ENCODE assay signal across 13 cellular contexts in the genomic region with DNA sequence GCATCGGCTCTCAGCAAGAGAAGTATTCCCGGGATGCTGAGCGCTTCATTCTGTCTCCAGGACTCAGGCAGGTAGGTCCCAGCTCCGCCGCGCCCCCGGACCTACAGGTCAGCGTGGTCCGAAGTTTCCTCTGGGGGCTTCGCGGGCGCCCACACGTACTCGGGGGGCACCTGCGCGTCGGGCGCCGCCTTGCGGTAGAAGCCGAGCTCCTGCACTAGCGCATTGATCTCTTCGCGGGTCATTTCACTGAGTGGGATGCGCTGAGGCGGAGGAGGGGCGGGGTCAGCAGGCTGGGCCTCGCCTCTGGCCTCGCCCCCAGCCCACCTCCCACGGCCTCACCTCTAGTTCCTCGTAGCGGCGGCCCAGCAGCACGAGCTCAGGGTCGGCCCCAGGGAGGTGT. TPM values are rescaled to one million over a fixed set of nuclear protein-coding genes. Genes with fewer than 3 reads are reported as not detected.
DNase-seq lines count a peak whose midpoint lies in the region; TF ChIP-seq lines count a peak whose summit lies in the region.
"Had no signal": no experiment of that assay in that cellular context is flagged by ENCODE, and none has a peak within 500 bp of the region (broad histone marks: within the 10 kb centered on the region; RNA-seq: fewer than 3 reads in every experiment).

No MANE protein-coding gene starts in this region.

- no peak overlapping the region for H3K27ac ChIP-seq in brain microvascular endothelial cell
- H3K27ac ChIP-seq in smooth muscle cell (ENCODE audit: low read depth), result no peak overlapping the region

- H4K20me1 ChIP-seq in smooth muscle cell (ENCODE audit: low read depth), result peaks cover 26% of the 10 kb centered on the region

- H3K9ac ChIP-seq in smooth muscle cell (ENCODE audit: low read depth), result no peak overlapping the region

- H2AFZ ChIP-seq in smooth muscle cell (ENCODE audit: low read depth), result no peak overlapping the region

- H3K36me3 ChIP-seq in H7 (replicated peaks; ENCODE audit: control insufficient read depth, insufficient read depth, low read length) (no peaks in the 10 kb centered on the region), brain microvascular endothelial cell (replicated peaks) (peaks cover 46% of the 10 kb centered on the region), smooth muscle cell (ENCODE audit: low read depth) (no peaks in the 10 kb centered on the region)

- H3K4me3 ChIP-seq in H7 (ENCODE audit: insufficient read depth, low read depth, low read length) (no peak overlapping the region; the same call in 1 of the 2 replicates), brain microvascular endothelial cell (ENCODE audit: low read depth, low read length) (no peak overlapping the region), smooth muscle cell (no peak overlapping the region)
- H3K4me3 ChIP-seq: lung had no signal

- WGBS in smooth muscle cell (ENCODE audit: low lambda C conversion rate), result 30% methylated on average over 35 of the region's 35 CpGs

- in situ Hi-C loops in brain microvascular endothelial cell (cut with HindIII; ENCODE audit: low pct_ligation_motif_present, low sequenced_read_pairs), result no loop called here

- H3K9me3 ChIP-seq in smooth muscle cell (replicated peaks; ENCODE audit: low read depth), result no peaks in the 10 kb centered on the region

- H3K4me1 ChIP-seq in smooth muscle cell (ENCODE audit: low read depth), result peaks cover 4% of the 10 kb centered on the region

- H3K4me2 ChIP-seq in smooth muscle cell, result no peak overlapping the region

- H3K27me3 ChIP-seq in H7 (ENCODE audit: control insufficient read depth, insufficient read depth, low read length) (peaks cover 23% of the 10 kb centered on the region), brain microvascular endothelial cell (replicated peaks) (no peaks in the 10 kb centered on the region), smooth muscle cell (ENCODE audit: low read depth) (no peaks in the 10 kb centered on the region)

- peak; percentile 63 for TF ChIP-seq CTCF in brain microvascular endothelial cell (IDR thresholded peaks at IDR 0.05; ENCODE audit: low read depth, low read length, missing control alignments)
- TF ChIP-seq CTCF in smooth muscle cell (IDR thresholded peaks at IDR 0.05; ENCODE audit: borderline replicate concordance, insufficient read depth, poor library complexity, severe bottlenecking), result peak; percentile 43

- H3K79me2 ChIP-seq in smooth muscle cell (ENCODE audit: low read depth), result peaks cover 16% of the 10 kb centered on the region

- DNase-seq in H7 (peak; percentile 97), brain microvascular endothelial cell (no peak), iPS-NIHi11 (ENCODE audit: low spot score) (peak; percentile 94), smooth muscle cell (lab: John Stamatoyannopoulos, UW; ENCODE audit: unreplicated experiment) (no peak), RPMI8226 (no peak), NCI-H446 (lab: John Stamatoyannopoulos, UW) (no peak), activated T-cell treated with anti-CD3 and anti-CD28 coated beads for 4 hours (no peak), kidney tubule cell (ENCODE audit: low spot score) (no peak)
- DNase-seq: activated CD4-positive, CD25-positive, alpha-beta regulatory T cell treated with anti-CD3 and anti-CD28 coated beads, Interleukin-2, amount 50 U/mL, for 72 hours; activated naive CD4-positive, alpha-beta T cell treated with anti-CD3 and anti-CD28 coated beads, Interleukin-2, amount 10 ng/mL, durations not matched to agents 7 days and 5 days; NCI-H2029 treated with DMSO at 0.1 percent for 48 hours; stimulated activated naive CD8-positive, alpha-beta T cell treated with anti-CD3 and anti-CD28 coated beads, Interleukin-15, amount 100 ng/mL, for 72 hours had no signal

- peaks cover 29% of the 10 kb centered on the region for H3F3A ChIP-seq in smooth muscle cell (ENCODE audit: low read depth)

RNA-seq across cellular contexts. Expression of gene SELENOM, which starts 2.5 kb away (rescaled TPM):
- 14.6 and 22.4 TPM in 2 replicates for total RNA-seq in H7 (2014; rRNA removed; shearing (Covaris generic))
- 450 and 487 TPM in 2 replicates for total RNA-seq in smooth muscle cell
- 547 and 600 TPM in 2 replicates for polyA plus RNA-seq in smooth muscle cell

RNA-seq across cellular contexts. Expression of gene INPP5J, which starts 17.9 kb away (rescaled TPM):
- 10.6 and 11.9 TPM in 2 replicates for total RNA-seq in H7 (2014; rRNA removed; shearing (Covaris generic))
- 1.2 TPM in 2 replicates for total RNA-seq in smooth muscle cell
- polyA plus RNA-seq in smooth muscle cell, result 0.66 and 2.1 TPM in 2 replicates

RNA-seq across cellular contexts. Expression of gene SMTN, which starts 23.8 kb away (rescaled TPM):
- total RNA-seq in H7 (2014; rRNA removed; shearing (Covaris generic)), result 10.7 and 21.0 TPM in 2 replicates
- 46.2 and 58.6 TPM in 2 replicates for total RNA-seq in smooth muscle cell
- 108 and 122 TPM in 2 replicates for polyA plus RNA-seq in smooth muscle cell

RNA-seq across cellular contexts. Expression of gene PLA2G3, which starts 35.4 kb away (rescaled TPM):
- total RNA-seq in H7 (2014; rRNA removed; shearing (Covaris generic)), result 13.6 and 19.3 TPM in 2 replicates
- total RNA-seq in smooth muscle cell, result 0.04 and 0.09 TPM in 2 replicates
- 0.80 TPM in 1 of 2 replicates, not detected in the other for polyA plus RNA-seq in smooth muscle cell

RNA-seq across cellular contexts. Expression of gene RNF185, which starts 55.1 kb away (rescaled TPM):
- total RNA-seq in H7 (2014; rRNA removed; shearing (Covaris generic)), result 23.1 and 24.2 TPM in 2 replicates
- total RNA-seq in smooth muscle cell, result 39.8 and 40.2 TPM in 2 replicates
- 41.8 and 45.0 TPM in 2 replicates for polyA plus RNA-seq in smooth muscle cell

Comparison
In these comparisons a context has a peak if more than half of its experiments do, and no peak if none do; other contexts are left out.
1. DNase-seq: peak in H7 (single experiment) and iPS-NIHi11 (single experiment); none in brain microvascular endothelial cell (single experiment), smooth muscle cell (single experiment), RPMI8226 (single experiment), NCI-H446 (0 of 2), activated T-cell treated with anti-CD3 and anti-CD28 coated beads for 4 hours (single experiment) and kidney tubule cell (single experiment).
2. RNA of gene SELENOM, which starts 2.5 kb away (total RNA-seq): 450 to 487 TPM in smooth muscle cell; 14.6 to 22.4 TPM in H7; every median in the first group is over 10 times any median in the second.